In genomic region chr2:54697934-54698333, GRCh38 we compare ENCODE assay signal across 38 cellular contexts. TPM values are rescaled to one million over a fixed set of nuclear protein-coding genes. Genes with fewer than 3 reads are reported as not detected.
"Had no signal": no experiment of that assay in that cellular context is flagged by ENCODE, and none has a peak within 500 bp of the region (broad histone marks: within the 10 kb centered on the region; RNA-seq: fewer than 3 reads in every experiment).

No MANE protein-coding gene starts in this region.

- H3K36me3 ChIP-seq: adrenal gland, ascending aorta, brain microvascular endothelial cell, breast epithelium, cardiac muscle cell had no signal

- H3K27me3 Mint-ChIP-seq: activated naive CD8-positive, alpha-beta T cell had no signal

- H3K9me3 Mint-ChIP-seq: activated naive CD4-positive, alpha-beta T cell treated with anti-CD3 and anti-CD28 coated beads for 36 hours; activated naive CD4-positive, alpha-beta T cell treated with anti-CD3 and anti-CD28 coated beads, Interleukin-2, amount 50 U/mL, for 24 hours; activated naive CD4-positive, alpha-beta T cell treated with anti-CD3 and anti-CD28 coated beads, Interleukin-2, amount 50 U/mL, for 72 hours; activated naive CD8-positive, alpha-beta T cell treated with anti-CD3 and anti-CD28 coated beads, Interleukin-2, amount 10 ng/mL, durations not matched to agents 7 days and 5 days; activated naive CD8-positive, alpha-beta T cell treated with anti-CD3 and anti-CD28 coated beads, Interleukin-2, amount 50 U/mL, for 24 hours; activated T-cell treated with anti-CD3 and anti-CD28 coated beads, Interleukin-2, amount 50 U/mL, for 24 hours; activated T-cell treated with anti-CD3 and anti-CD28 coated beads, Interleukin-2, amount 50 U/mL, for 72 hours; activated T-helper 1 cell treated with anti-CD3 and anti-CD28 coated beads, Interleukin-12 subunit alpha, Interleukin-12 subunit beta, Interleukin-2, Interleukin-4 antibody, amounts not matched to agents 30 ng/mL and 10 ng/mL and 1 ng/mL, durations not matched to agents 14 hours and 24 hours and 36 hours; activated T-helper 17 cell treated with anti-CD3 and anti-CD28 coated beads, Interleukin-2, amount 50 U/mL, for 72 hours; activated T-helper 2 cell treated with anti-CD3 and anti-CD28 coated beads, Interferon-gamma antibody, Interleukin-2, Interleukin-4, amounts not matched to agents 10 μg/mL and 5 μg/mL and 100 μg/mL, durations not matched to agents 14 hours and 24 hours and 36 hours; central memory CD8-positive, alpha-beta T cell had no signal

- H3K4me3 ChIP-seq: adrenal gland, ascending aorta, body of pancreas, breast epithelium, cardiac muscle cell had no signal

- H3K36me3 Mint-ChIP-seq: activated naive CD4-positive, alpha-beta T cell treated with anti-CD3 and anti-CD28 coated beads, Interleukin-2, amount 10 ng/mL, durations not matched to agents 7 days and 5 days; activated naive CD4-positive, alpha-beta T cell treated with anti-CD3 and anti-CD28 coated beads, Interleukin-2, amount 50 U/mL, for 24 hours; activated naive CD4-positive, alpha-beta T cell treated with anti-CD3 and anti-CD28 coated beads, Interleukin-2, amount 50 U/mL, for 72 hours; activated naive CD8-positive, alpha-beta T cell; activated naive CD8-positive, alpha-beta T cell treated with anti-CD3 and anti-CD28 coated beads for 36 hours; activated naive CD8-positive, alpha-beta T cell treated with anti-CD3 and anti-CD28 coated beads, Interleukin-2, amount 10 ng/mL, durations not matched to agents 7 days and 5 days; brain had no signal

- H3K4me1 ChIP-seq: adrenal gland, ascending aorta, body of pancreas, breast epithelium had no signal

- FAIRE-seq: astrocyte had no signal

- H3K4me1 Mint-ChIP-seq: activated naive CD4-positive, alpha-beta T cell treated with anti-CD3 and anti-CD28 coated beads, Interleukin-2, amount 10 ng/mL, durations not matched to agents 7 days and 5 days; activated naive CD8-positive, alpha-beta T cell treated with anti-CD3 and anti-CD28 coated beads, Interleukin-2, amount 10 ng/mL, durations not matched to agents 7 days and 5 days; brain; central memory CD8-positive, alpha-beta T cell had no signal

- DNase-seq: activated effector memory CD4-positive, alpha-beta T cell treated with anti-CD3 and anti-CD28 coated beads, Interleukin-2, amount 50 U/mL, for 16 hours; activated effector memory CD4-positive, alpha-beta T cell treated with Interleukin-2 at 50 U/mL for 16 hours; activated gamma-delta T cell; activated gamma-delta T cell treated with Interleukin-2 at 50 U/mL for 16 hours; activated naive CD4-positive, alpha-beta T cell; activated naive CD4-positive, alpha-beta T cell treated with anti-CD3 and anti-CD28 coated beads for 36 hours; activated naive CD4-positive, alpha-beta T cell treated with anti-CD3 and anti-CD28 coated beads, Interleukin-2, amount 10 ng/mL, durations not matched to agents 7 days and 5 days; activated naive CD4-positive, alpha-beta T cell treated with anti-CD3 and anti-CD28 coated beads, Interleukin-2, amount 50 U/mL, for 16 hours; activated naive CD4-positive, alpha-beta T cell treated with Interleukin-2 at 50 U/mL for 16 hours; activated naive CD8-positive, alpha-beta T cell treated with anti-CD3 and anti-CD28 coated beads for 36 hours; activated naive CD8-positive, alpha-beta T cell treated with anti-CD3 and anti-CD28 coated beads, Interleukin-2, amount 10 ng/mL, durations not matched to agents 7 days and 5 days; activated naive CD8-positive, alpha-beta T cell treated with anti-CD3 and anti-CD28 coated beads, Interleukin-2, amount 50 U/mL, for 24 hours; activated T-cell treated with anti-CD3 and anti-CD28 coated beads, Interleukin-2, amount 50 U/mL, for 1 hour; activated T-cell treated with anti-CD3 and anti-CD28 coated beads, Interleukin-2, amount 50 U/mL, for 24 hours; activated T-cell treated with anti-CD3 and anti-CD28 coated beads, Interleukin-2, amount 50 U/mL, for 48 hours; activated T-cell treated with anti-CD3 and anti-CD28 coated beads, Interleukin-2, amount 50 U/mL, for 72 hours; adrenal gland; amniotic stem cell; amygdala; anterior cingulate cortex; aorta; body of pancreas; brain microvascular endothelial cell; caudate nucleus; central memory CD4-positive, alpha-beta T cell; cerebellar nuclear complex had no signal

- ATAC-seq: activated naive CD4-positive, alpha-beta T cell treated with anti-CD3 and anti-CD28 coated beads, Interleukin-2, amount 50 U/mL, for 72 hours; activated naive CD8-positive, alpha-beta T cell treated with anti-CD3 and anti-CD28 coated beads, Interleukin-2, amount 50 U/mL, for 24 hours; activated T-cell treated with anti-CD3 and anti-CD28 coated beads, Interleukin-2, amount 50 U/mL, for 72 hours; activated T-helper 17 cell treated with anti-CD3 and anti-CD28 coated beads, Interleukin-2, amount 50 U/mL, for 72 hours; body of pancreas had no signal

- H3K27ac ChIP-seq: adrenal gland, ascending aorta, body of pancreas, brain microvascular endothelial cell, breast epithelium, cardiac muscle cell had no signal

- H3K27ac Mint-ChIP-seq: activated naive CD4-positive, alpha-beta T cell treated with anti-CD3 and anti-CD28 coated beads for 36 hours; activated naive CD4-positive, alpha-beta T cell treated with anti-CD3 and anti-CD28 coated beads, Interleukin-2, amount 10 ng/mL, durations not matched to agents 7 days and 5 days; activated naive CD4-positive, alpha-beta T cell treated with anti-CD3 and anti-CD28 coated beads, Interleukin-2, amount 50 U/mL, for 24 hours; activated naive CD4-positive, alpha-beta T cell treated with anti-CD3 and anti-CD28 coated beads, Interleukin-2, amount 50 U/mL, for 72 hours; activated naive CD8-positive, alpha-beta T cell; activated naive CD8-positive, alpha-beta T cell treated with anti-CD3 and anti-CD28 coated beads for 36 hours; activated naive CD8-positive, alpha-beta T cell treated with anti-CD3 and anti-CD28 coated beads, Interleukin-2, amount 10 ng/mL, durations not matched to agents 7 days and 5 days; activated naive CD8-positive, alpha-beta T cell treated with anti-CD3 and anti-CD28 coated beads, Interleukin-2, amount 50 U/mL, for 24 hours; activated T-cell treated with anti-CD3 and anti-CD28 coated beads, Interleukin-2, amount 50 U/mL, for 24 hours; activated T-cell treated with anti-CD3 and anti-CD28 coated beads, Interleukin-2, amount 50 U/mL, for 72 hours; activated T-helper 1 cell treated with anti-CD3 and anti-CD28 coated beads, Interleukin-12 subunit alpha, Interleukin-12 subunit beta, Interleukin-2, Interleukin-4 antibody, amounts not matched to agents 30 ng/mL and 10 ng/mL and 1 ng/mL, durations not matched to agents 14 hours and 24 hours and 36 hours; activated T-helper 17 cell treated with anti-CD3 and anti-CD28 coated beads, Interleukin-2, amount 50 U/mL, for 72 hours; activated T-helper 2 cell treated with anti-CD3 and anti-CD28 coated beads, Interferon-gamma antibody, Interleukin-2, Interleukin-4, amounts not matched to agents 10 μg/mL and 5 μg/mL and 100 μg/mL, durations not matched to agents 14 hours and 24 hours and 36 hours; brain had no signal

- H3K9me3 ChIP-seq: adrenal gland, ascending aorta, body of pancreas, breast epithelium had no signal

- H3K27me3 ChIP-seq: adrenal gland, ascending aorta, body of pancreas, brain microvascular endothelial cell, breast epithelium, cardiac muscle cell had no signal

- H3K4me3 Mint-ChIP-seq: activated naive CD4-positive, alpha-beta T cell treated with anti-CD3 and anti-CD28 coated beads for 36 hours; activated naive CD4-positive, alpha-beta T cell treated with anti-CD3 and anti-CD28 coated beads, Interleukin-2, amount 10 ng/mL, durations not matched to agents 7 days and 5 days; activated naive CD4-positive, alpha-beta T cell treated with anti-CD3 and anti-CD28 coated beads, Interleukin-2, amount 50 U/mL, for 24 hours; activated naive CD8-positive, alpha-beta T cell; activated naive CD8-positive, alpha-beta T cell treated with anti-CD3 and anti-CD28 coated beads for 36 hours; activated naive CD8-positive, alpha-beta T cell treated with anti-CD3 and anti-CD28 coated beads, Interleukin-2, amount 10 ng/mL, durations not matched to agents 7 days and 5 days; activated naive CD8-positive, alpha-beta T cell treated with anti-CD3 and anti-CD28 coated beads, Interleukin-2, amount 50 U/mL, for 24 hours; activated T-cell treated with anti-CD3 and anti-CD28 coated beads, Interleukin-2, amount 50 U/mL, for 24 hours; activated T-cell treated with anti-CD3 and anti-CD28 coated beads, Interleukin-2, amount 50 U/mL, for 72 hours; activated T-helper 1 cell treated with anti-CD3 and anti-CD28 coated beads, Interleukin-12 subunit alpha, Interleukin-12 subunit beta, Interleukin-2, Interleukin-4 antibody, amounts not matched to agents 30 ng/mL and 10 ng/mL and 1 ng/mL, durations not matched to agents 14 hours and 24 hours and 36 hours; activated T-helper 17 cell treated with anti-CD3 and anti-CD28 coated beads, Interleukin-2, amount 50 U/mL, for 72 hours; brain; central memory CD8-positive, alpha-beta T cell had no signal

RNA-seq across cellular contexts. Expression of gene EML6, which starts 25.5 kb away (rescaled TPM):
- total RNA-seq: ascending aorta had no signal
